Comparison of ENCODE assay signal across 9 cellular contexts in the genomic region with DNA sequence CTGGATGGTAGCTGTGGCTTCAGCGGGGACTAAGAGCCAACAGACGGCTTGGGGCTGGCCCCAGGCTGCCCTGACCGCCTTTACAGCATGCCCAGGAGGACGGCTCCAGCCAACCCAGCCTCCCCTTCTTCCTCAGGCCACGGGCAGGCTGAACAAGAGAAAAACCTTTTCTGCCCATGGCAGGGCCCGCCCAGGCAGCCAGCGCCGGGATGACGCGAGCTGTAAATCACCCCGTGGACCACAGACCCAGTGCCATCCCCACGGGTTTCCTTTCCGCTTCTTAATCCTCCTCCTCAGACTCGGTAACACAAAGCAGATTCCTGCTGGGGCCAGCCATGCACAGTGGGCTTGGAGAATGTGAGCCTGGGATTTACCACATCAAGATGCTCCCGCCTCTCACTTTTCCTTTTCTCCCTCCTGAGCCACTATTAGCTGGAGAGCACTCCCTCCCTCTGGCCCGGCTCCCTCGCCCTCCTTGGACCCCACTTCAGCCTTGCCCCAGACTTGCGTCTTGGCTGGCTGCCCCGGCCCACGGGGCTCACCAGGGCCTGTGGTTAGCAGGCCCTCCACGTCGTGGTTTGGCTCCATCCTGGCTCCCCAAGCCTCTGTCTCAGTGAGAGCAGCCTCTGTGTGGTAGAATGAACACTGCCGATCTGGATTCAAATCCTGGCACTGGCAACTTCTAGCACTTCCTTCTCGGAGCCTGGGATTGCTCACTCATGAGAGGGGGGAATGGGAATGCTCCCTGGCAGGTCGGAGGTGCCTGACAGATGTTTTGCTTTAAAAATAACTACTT. TPM values are rescaled to one million over a fixed set of nuclear protein-coding genes. Genes with fewer than 3 reads are reported as not detected.
DNase-seq lines count a peak whose midpoint lies in the region; ATAC-seq lines count a peak whose summit lies in the region.
"Had no signal": no experiment of that assay in that cellular context is flagged by ENCODE, and none has a peak within 500 bp of the region (broad histone marks: within the 10 kb centered on the region; RNA-seq: fewer than 3 reads in every experiment).

No MANE protein-coding gene starts in this region.

- H4K8ac ChIP-seq in neuronal stem cell (ENCODE audit: low read depth, low read length): no peak overlapping the region

- no peak overlapping the region for H2AK5ac ChIP-seq in neuronal stem cell (ENCODE audit: low read depth, low read length)

- no peak overlapping the region for H2BK5ac ChIP-seq in neuronal stem cell (ENCODE audit: low read length)

- H3K36me3 ChIP-seq in MG63 (peaks cover 73% of the 10 kb centered on the region), neuronal stem cell (replicated peaks in 1 of 2; ENCODE audit: control insufficient read depth in 2 of 2, insufficient read depth in 2 of 2, low read length in 2 of 2) (peaks cover 0 to 51% of the 10 kb centered on the region in 2 donors)

- peak overlapping the region; percentile 17 for H3K23ac ChIP-seq in neuronal stem cell (ENCODE audit: low read depth, low read length, poor library complexity)

- H3K9ac ChIP-seq in neuronal stem cell (ENCODE audit: low read depth, low read length, poor library complexity): no peak overlapping the region

- no CpG with 5 or more reads among the region's 25 CpGs for WGBS in neuronal stem cell (ENCODE audit: extremely low coverage in 2 of 2, insufficient read length in 2 of 2, insufficient replicate concordance in 1 of 2), 2 donors

- H3K9me3 Mint-ChIP-seq in effector memory CD8-positive, alpha-beta T cell: no peaks in the 10 kb centered on the region

- peak overlapping the region; percentile 64 for H3K18ac ChIP-seq in neuronal stem cell (ENCODE audit: low read length)

- H3K4me2 ChIP-seq in neuronal stem cell (ENCODE audit: insufficient read depth, low read length, poor library complexity, severe bottlenecking): no peak overlapping the region

- no peak overlapping the region for H3K14ac ChIP-seq in neuronal stem cell (ENCODE audit: low read length)

- H3K4me1 ChIP-seq in neuronal stem cell (ENCODE audit: control insufficient read depth in 2 of 2, insufficient read depth in 1 of 2, low read depth in 1 of 2, low read length in 2 of 2): peaks cover 2 to 3% of the 10 kb centered on the region in 2 donors

- peaks cover 0 to 10% of the 10 kb centered on the region in 2 donors for H3K4me1 Mint-ChIP-seq in effector memory CD8-positive, alpha-beta T cell (ENCODE audit: low read depth in 2 of 2)

- no peak overlapping the region for H3K27ac ChIP-seq in neuronal stem cell (replicated peaks; ENCODE audit: low read length)

- H3K4me3 ChIP-seq in MG63 (no peak overlapping the region), neuronal stem cell (ENCODE audit: low read length in 2 of 2) (no peak overlapping the region)
- H3K4me3 ChIP-seq: gastrocnemius medialis had no signal

- no peaks in the 10 kb centered on the region for H3K79me1 ChIP-seq in neuronal stem cell (ENCODE audit: low read depth, low read length)

- H2BK120ac ChIP-seq in neuronal stem cell (ENCODE audit: low read depth, low read length): no peak overlapping the region

- no peak overlapping the region for H3K4me3 Mint-ChIP-seq in effector memory CD8-positive, alpha-beta T cell

- no peaks in the 10 kb centered on the region for H3K36me3 Mint-ChIP-seq in effector memory CD8-positive, alpha-beta T cell (ENCODE audit: insufficient read depth)

- no peaks in the 10 kb centered on the region for H3K27me3 ChIP-seq in MG63
- H3K27me3 ChIP-seq in neuronal stem cell (ENCODE audit: control insufficient read depth in 3 of 3, insufficient read depth in 3 of 3, low read depth in 1 of 3, low read length in 3 of 3): no peaks in the 10 kb centered on the region
- H3K27me3 ChIP-seq: gastrocnemius medialis had no signal

- no peak overlapping the region for H4K91ac ChIP-seq in neuronal stem cell (ENCODE audit: low read depth, low read length, poor library complexity)

- no peak overlapping the region for H2BK15ac ChIP-seq in neuronal stem cell (ENCODE audit: low read length)

- H2AFZ ChIP-seq in neuronal stem cell (ENCODE audit: low read length): no peak overlapping the region

- H2BK12ac ChIP-seq in neuronal stem cell (ENCODE audit: low read length): no peak overlapping the region

- peaks cover 6 to 32% of the 10 kb centered on the region in 2 donors for H3K27me3 Mint-ChIP-seq in effector memory CD8-positive, alpha-beta T cell

- no peak overlapping the region for H3K4ac ChIP-seq in neuronal stem cell (ENCODE audit: low read length)

- H3K27ac Mint-ChIP-seq in effector memory CD8-positive, alpha-beta T cell: peak overlapping the region in 1 of 2 donors; percentile 65

- peak; percentile 80 for DNase-seq in Ammon's horn (ENCODE audit: low spot score)
- peak; percentile 99 for DNase-seq in MG63
- peak in 2 of 3 experiments; percentile 9 to 10 for DNase-seq in effector memory CD8-positive, alpha-beta T cell
- no peak for DNase-seq in neuronal stem cell (ENCODE audit: low spot score)
- no peak for DNase-seq in COLO668 (lab: John Stamatoyannopoulos, UW; ENCODE audit: unreplicated experiment)
- DNase-seq in DMS153 treated with DMSO at 0.1 percent for 48 hours (lab: John Stamatoyannopoulos, UW; ENCODE audit: unreplicated experiment): no peak
- DNase-seq: gastrocnemius medialis had no signal

- H3K9me3 ChIP-seq in MG63: no peaks in the 10 kb centered on the region
- H3K9me3 ChIP-seq in neuronal stem cell (replicated peaks in 1 of 2; ENCODE audit: control insufficient read depth in 2 of 2, insufficient read depth in 1 of 2, low read depth in 1 of 2, low read length in 2 of 2): peaks cover 0 to 2% of the 10 kb centered on the region in 2 donors
- H3K9me3 ChIP-seq: gastrocnemius medialis had no signal

- ATAC-seq in effector memory CD8-positive, alpha-beta T cell (replicated peaks): peak; percentile 81
- ATAC-seq in HG02588 (IDR thresholded peaks at IDR 0.05; ENCODE audit: unreplicated experiment): no peak
- no peak for ATAC-seq in GM21717 (IDR thresholded peaks at IDR 0.05; ENCODE audit: unreplicated experiment)
- ATAC-seq: gastrocnemius medialis had no signal

RNA-seq across cellular contexts. Expression of a gene that starts 31.4 kb away (rescaled TPM):
- 43.5 and 59.1 TPM in 2 replicates for total RNA-seq in MG63 (2014; rRNA removed; shearing (Covaris generic); ENCODE audit: low replicate concordance)
- polyA plus RNA-seq in neuronal stem cell (2013, experiment 1 of 2): 1.8 TPM
- polyA plus RNA-seq in neuronal stem cell (2013, experiment 2 of 2): 1.6 TPM

Comparison
In these comparisons a context has a peak if more than half of its experiments do, and no peak if none do; other contexts are left out.
1. DNase-seq: peak in Ammon's horn (single experiment), MG63 (single experiment) and effector memory CD8-positive, alpha-beta T cell (2 of 3); none in neuronal stem cell (single experiment), COLO668 (single experiment) and DMS153 treated with DMSO at 0.1 percent for 48 hours (single experiment).